10 cellular contexts compared by ENCODE assay signal in the genomic region with DNA sequence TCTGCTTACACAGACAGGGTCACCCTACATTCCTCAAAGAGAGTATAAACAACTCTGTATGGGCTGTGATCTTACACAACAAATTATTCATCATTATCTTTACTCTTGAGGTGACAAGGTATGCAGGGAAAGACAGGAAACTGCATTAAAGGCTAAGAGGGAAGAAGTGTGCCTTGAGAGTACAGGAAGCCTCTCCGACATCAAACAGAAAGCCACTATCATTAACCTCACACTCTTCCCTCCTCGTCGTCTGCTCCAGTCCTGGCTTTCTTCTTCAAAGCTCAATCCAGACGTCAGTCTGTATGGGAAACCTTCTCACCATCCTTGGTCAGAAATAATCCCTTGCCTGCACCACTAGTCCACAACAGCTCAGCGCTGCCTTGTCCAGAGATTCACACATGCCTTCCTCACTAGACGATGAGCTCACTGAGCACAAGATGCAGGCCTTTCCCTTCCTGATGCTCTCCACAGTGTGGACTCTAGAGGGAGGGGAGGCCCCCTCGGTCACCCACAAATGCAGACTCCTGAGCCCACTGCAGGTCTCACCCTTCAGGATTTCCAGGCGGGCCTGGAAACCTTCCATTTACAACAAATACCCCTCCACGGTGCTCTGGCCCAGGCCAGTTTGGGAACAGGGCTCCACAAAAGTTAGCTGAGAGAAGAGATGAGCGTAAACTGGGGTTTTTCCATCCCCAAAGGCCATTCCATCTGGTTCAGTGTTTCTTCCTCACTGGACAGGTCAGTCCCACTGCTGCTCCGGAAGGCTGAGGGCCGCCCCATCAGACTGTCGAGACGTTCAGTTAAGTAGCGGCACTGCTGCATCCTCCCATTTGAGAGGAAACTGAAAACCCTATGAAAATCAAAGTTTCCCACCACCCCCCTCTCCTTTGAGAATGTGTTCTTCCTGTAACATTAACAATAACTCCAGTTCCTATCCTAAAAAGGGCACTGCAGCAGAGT. TPM values are rescaled to one million over a fixed set of nuclear protein-coding genes. Genes with fewer than 3 reads are reported as not detected.
A peak's percentile ranks its signal among the peaks of the same experiment; 100 is the strongest.
DNase-seq lines count a peak whose midpoint lies in the region; ATAC-seq, FAIRE-seq and TF ChIP-seq lines count a peak whose summit lies in the region.
"Had no signal": no experiment of that assay in that cellular context is flagged by ENCODE, and none has a peak within 500 bp of the region (broad histone marks: within the 10 kb centered on the region; RNA-seq: fewer than 3 reads in every experiment).

No MANE protein-coding gene starts in this region.

- H2AK5ac ChIP-seq in H1 (ENCODE audit: low read depth, low read length) = no peak overlapping the region; the same call in 1 of the 2 replicates

- H3K27ac Mint-ChIP-seq in CD8-positive, alpha-beta T cell = peak overlapping the region; percentile 92
- H3K27ac Mint-ChIP-seq in WTC11 = peak overlapping the region; percentile 84

- no peak overlapping the region for H2AFZ ChIP-seq in H1 (ENCODE audit: low read length)
- H2AFZ ChIP-seq in osteoblast (ENCODE audit: low read length) = no peak overlapping the region
- H2AFZ ChIP-seq in Karpas-422 (ENCODE audit: low read length) = no peak overlapping the region

- FAIRE-seq in H1 (lab: Jason Lieb, UNC) = no peak

- DNase-seq in CD8-positive, alpha-beta T cell = peak in 1 of 7 experiments; percentile 32
- DNase-seq in WTC11 (ENCODE audit: low spot score) (no peak), H1 (ENCODE audit: low read depth in 1 of 2, low spot score in 2 of 2) (no peak), osteoblast (ENCODE audit: insufficient read length, low spot score, missing footprints) (peak; percentile 41), BE2C (no peak), Karpas-422 (no peak), NCI-H2107 treated with DMSO at 0.1 percent for 48 hours (lab: John Stamatoyannopoulos, UW; ENCODE audit: unreplicated experiment) (no peak)
- DNase-seq: NCI-H187 had no signal

- H3K4me1 Mint-ChIP-seq in CD8-positive, alpha-beta T cell (ENCODE audit: low read depth) = peaks cover 49% of the 10 kb centered on the region
- H3K4me1 Mint-ChIP-seq in WTC11 = peaks cover 20% of the 10 kb centered on the region

- no peak overlapping the region for H3K18ac ChIP-seq in H1 (ENCODE audit: extremely low read depth, low read length)

- H3K56ac ChIP-seq in H1 (replicated peaks; ENCODE audit: insufficient read length, low read depth, low read length) = no peak overlapping the region

- intact Hi-C loops in CD8-positive, alpha-beta T cell (cut with DNase I, micrococcal nuclease) = no loop called here

- no peaks in the 10 kb centered on the region for H3K9me3 Mint-ChIP-seq in CD8-positive, alpha-beta T cell
- no peaks in the 10 kb centered on the region for H3K9me3 Mint-ChIP-seq in WTC11

- no peak overlapping the region for H2BK120ac ChIP-seq in H1 (replicated peaks; ENCODE audit: low read depth, low read length)

- H3K4ac ChIP-seq in H1 (replicated peaks; ENCODE audit: insufficient read length, low read depth, low read length) = no peak overlapping the region

- H2BK20ac ChIP-seq in H1 (ENCODE audit: low read length) = no peak overlapping the region

- no peak for TF ChIP-seq EP300 in H1 (IDR thresholded peaks at IDR 0.05; ENCODE audit: borderline replicate concordance in 1 of 2, low read depth in 2 of 2, low read length in 2 of 2)

- H3K4me1 ChIP-seq in CD8-positive, alpha-beta T cell (ENCODE audit: insufficient read depth, low read length) = peaks cover 43% of the 10 kb centered on the region
- H3K4me1 ChIP-seq in H1 (replicated peaks in 1 of 4; ENCODE audit: control insufficient read depth in 3 of 4, insufficient read depth in 4 of 4, low read length in 3 of 4) = no peaks in the 10 kb centered on the region; a peak in 1 of 7 replicates
- no peaks in the 10 kb centered on the region for H3K4me1 ChIP-seq in osteoblast (ENCODE audit: insufficient read depth, low read length)
- H3K4me1 ChIP-seq in BE2C = no peaks in the 10 kb centered on the region
- no peaks in the 10 kb centered on the region for H3K4me1 ChIP-seq in Karpas-422 (ENCODE audit: low read length)

- peaks cover 5% of the 10 kb centered on the region; the same call in 1 of the 2 replicates for H3K79me1 ChIP-seq in H1 (ENCODE audit: low read depth, low read length)

- H3K79me2 ChIP-seq in H1 (ENCODE audit: control insufficient read depth in 1 of 2, insufficient read depth in 2 of 2, low read length in 2 of 2) (peaks cover 3 to 32% of the 10 kb centered on the region in 2 experiments; a peak in 3 of 4 replicates), osteoblast (ENCODE audit: insufficient read depth, low read length) (no peaks in the 10 kb centered on the region), Karpas-422 (ENCODE audit: low read length) (no peaks in the 10 kb centered on the region)

- H3K4me2 ChIP-seq in H1 (ENCODE audit: insufficient read depth in 1 of 2, low read depth in 2 of 2, low read length in 2 of 2) (no peak overlapping the region), osteoblast (ENCODE audit: insufficient read depth, low read length) (no peak overlapping the region), Karpas-422 (ENCODE audit: low read depth, low read length, poor library complexity, severe bottlenecking) (no peak overlapping the region)

- H4K5ac ChIP-seq in H1 (ENCODE audit: insufficient read length, low read depth, low read length) = no peak overlapping the region

- CTCF ChIA-PET in CD8-positive, alpha-beta T cell (lab: Charles Lee) = no interaction called here
- CTCF ChIA-PET in WTC11 (lab: Charles Lee) = interaction anchor here (1.1 kb wide), 1 partner anchor 39 kb away, joined by 3 read pairs; no protein-coding TSS in a partner anchor
- CTCF ChIA-PET in H1 (lab: Charles Lee; ENCODE audit: partially characterized antibody) = no interaction called here

- H3K27ac ChIP-seq in CD8-positive, alpha-beta T cell (ENCODE audit: low read depth, low read length) = no peak overlapping the region
- peak overlapping the region; percentile 52 for H3K27ac ChIP-seq in H1 (ENCODE audit: low read depth, low read length)
- no peak overlapping the region for H3K27ac ChIP-seq in osteoblast (ENCODE audit: low read depth, low read length)
- H3K27ac ChIP-seq in Karpas-422 (ENCODE audit: low read length) = no peak overlapping the region

- no peak overlapping the region for H4K91ac ChIP-seq in H1 (replicated peaks; ENCODE audit: insufficient read length, low read length)

- no peak for TF ChIP-seq CTCF in CD8-positive, alpha-beta T cell (IDR thresholded peaks at IDR 0.05)
- TF ChIP-seq CTCF in WTC11 (IDR thresholded peaks at IDR 0.05) = no peak
- no peak for TF ChIP-seq CTCF in H1 (IDR thresholded peaks at IDR 0.05; ENCODE audit: control extremely low read depth in 1 of 3, insufficient read depth in 1 of 3, low read depth in 1 of 3, low read length in 3 of 3)
- no peak for TF ChIP-seq CTCF in osteoblast (IDR thresholded peaks at IDR 0.05; ENCODE audit: extremely low read depth, low read depth, low read length)
- TF ChIP-seq CTCF in BE2C (IDR thresholded peaks at IDR 0.05; ENCODE audit: low read depth, low read length) = no peak

- H3K4me3 Mint-ChIP-seq in CD8-positive, alpha-beta T cell = peak overlapping the region; percentile 74
- no peak overlapping the region for H3K4me3 Mint-ChIP-seq in WTC11

- no peaks in the 10 kb centered on the region for H3K36me3 ChIP-seq in CD8-positive, alpha-beta T cell (ENCODE audit: insufficient read depth, low read length)
- H3K36me3 ChIP-seq in H1 (ENCODE audit: control insufficient read depth in 2 of 4, insufficient read depth in 4 of 4, low read length in 3 of 4) (peaks cover 0 to 8% (median 0%) of the 10 kb centered on the region in 4 experiments; a peak in 2 of 8 replicates), osteoblast (ENCODE audit: insufficient read depth, low read length) (no peaks in the 10 kb centered on the region), BE2C (no peaks in the 10 kb centered on the region), Karpas-422 (ENCODE audit: insufficient read depth, low read length) (no peaks in the 10 kb centered on the region)

- no peak for TF ChIP-seq RAD21 in H1 (IDR thresholded peaks at IDR 0.05 in 1 of 2, conservative IDR thresholded peaks at IDR 0.05 in 1 of 2; ENCODE audit: low read depth in 2 of 2, low read length in 2 of 2)

- H3K27me3 ChIP-seq in CD8-positive, alpha-beta T cell (ENCODE audit: insufficient read depth, low read length) = no peaks in the 10 kb centered on the region
- H3K27me3 ChIP-seq in H1 (replicated peaks in 1 of 4; ENCODE audit: control insufficient read depth in 3 of 4, extremely low read depth in 1 of 4, insufficient read depth in 3 of 4, low read length in 3 of 4) = no peaks in the 10 kb centered on the region
- no peaks in the 10 kb centered on the region for H3K27me3 ChIP-seq in osteoblast (ENCODE audit: insufficient read depth, low read length)
- no peaks in the 10 kb centered on the region for H3K27me3 ChIP-seq in BE2C
- H3K27me3 ChIP-seq in Karpas-422 (ENCODE audit: low read length) = no peaks in the 10 kb centered on the region

- H3K9me2 ChIP-seq in Karpas-422 (replicated peaks; ENCODE audit: insufficient read depth, low read length) = no peaks in the 10 kb centered on the region

- H2BK12ac ChIP-seq in H1 (ENCODE audit: low read depth, low read length) = no peak overlapping the region

- TF ChIP-seq POLR2A in H1 (IDR thresholded peaks at IDR 0.05; ENCODE audit: control extremely low read depth in 1 of 2, low read depth in 2 of 2, low read length in 2 of 2) = no peak

- peaks cover 33% of the 10 kb centered on the region for H3K36me3 Mint-ChIP-seq in CD8-positive, alpha-beta T cell
- peaks cover 18% of the 10 kb centered on the region for H3K36me3 Mint-ChIP-seq in WTC11

- no peaks in the 10 kb centered on the region for H3K27me3 Mint-ChIP-seq in CD8-positive, alpha-beta T cell (ENCODE audit: low read depth)
- H3K27me3 Mint-ChIP-seq in WTC11 (ENCODE audit: low read depth) = no peaks in the 10 kb centered on the region

- H4K8ac ChIP-seq in H1 (ENCODE audit: extremely low read depth, insufficient read depth, low read length) = no peak overlapping the region

- POLR2A ChIA-PET in CD8-positive, alpha-beta T cell (lab: Charles Lee) = interaction anchor here (1.0 to 2.1 kb wide), 4 partner anchors 10 to 22 kb away, joined by 4 to 9 read pairs (median 4); no protein-coding TSS in a partner anchor
- POLR2A ChIA-PET in WTC11 (lab: Charles Lee) = no interaction called here
- POLR2A ChIA-PET in H1 (lab: Charles Lee; ENCODE audit: partially characterized antibody) = no interaction called here

- H4K20me1 ChIP-seq in H1 (replicated peaks in 1 of 2; ENCODE audit: control insufficient read depth in 1 of 2, insufficient read depth in 2 of 2, low read length in 2 of 2) = no peaks in the 10 kb centered on the region
- peaks cover 3% of the 10 kb centered on the region for H4K20me1 ChIP-seq in osteoblast (ENCODE audit: insufficient read depth, low read length)
- H4K20me1 ChIP-seq in Karpas-422 (ENCODE audit: insufficient read depth, low read depth, low read length) = no peaks in the 10 kb centered on the region

- ATAC-seq in CD8-positive, alpha-beta T cell = peak; percentile 72
- ATAC-seq in WTC11 (no peak), GM19455 (IDR thresholded peaks at IDR 0.05; ENCODE audit: unreplicated experiment) (no peak)
- ATAC-seq: HCT116 had no signal

- no peak overlapping the region for H3K23ac ChIP-seq in H1 (ENCODE audit: insufficient read length)

- H3K4me3 ChIP-seq in CD8-positive, alpha-beta T cell (ENCODE audit: low read depth, low read length) = peak overlapping the region; percentile 2
- H3K4me3 ChIP-seq in H1 (ENCODE audit: extremely low read depth in 1 of 4, insufficient read depth in 2 of 4, low read depth in 3 of 4, low read length in 4 of 4) = no peak overlapping the region
- no peak overlapping the region for H3K4me3 ChIP-seq in osteoblast (ENCODE audit: insufficient read depth, low read length)
- H3K4me3 ChIP-seq in BE2C (ENCODE audit: low read depth, low read length) = no peak overlapping the region
- no peak overlapping the region for H3K4me3 ChIP-seq in Karpas-422 (ENCODE audit: low read length)

- WGBS in H1 (ENCODE audit: extremely low coverage in 1 of 2, insufficient coverage in 1 of 2, insufficient read length in 1 of 2, insufficient replicate concordance in 2 of 2, low coverage in 1 of 2, low lambda C conversion rate in 2 of 2, missing lambda C conversion rate in 1 of 2), 2 experiments = 90% methylated on average over 15 of the region's 15 CpGs; no CpG with 5 or more reads in 1 of the 2 experiments

- H3K9me3 ChIP-seq in CD8-positive, alpha-beta T cell (ENCODE audit: low read length) = no peaks in the 10 kb centered on the region
- no peaks in the 10 kb centered on the region; a peak in 1 of 4 replicates for H3K9me3 ChIP-seq in H1 (ENCODE audit: insufficient read depth in 2 of 2, low read depth in 1 of 2, low read length in 1 of 2)
- no peaks in the 10 kb centered on the region for H3K9me3 ChIP-seq in osteoblast (ENCODE audit: low read depth, low read length)
- H3K9me3 ChIP-seq in BE2C = no peaks in the 10 kb centered on the region
- H3K9me3 ChIP-seq in Karpas-422 (ENCODE audit: low read length) = no peaks in the 10 kb centered on the region

- H3K9ac ChIP-seq in H1 (replicated peaks in 1 of 4; ENCODE audit: extremely low read depth in 1 of 4, low read depth in 3 of 4, low read length in 3 of 4) (no peak overlapping the region), Karpas-422 (ENCODE audit: low read length) (no peak overlapping the region)

- no peak overlapping the region for H2BK5ac ChIP-seq in H1 (ENCODE audit: low read depth, low read length)

- H3K14ac ChIP-seq in H1 (ENCODE audit: insufficient read length) = no peak overlapping the region

- no peaks in the 10 kb centered on the region for H3K23me2 ChIP-seq in H1 (ENCODE audit: low read depth, low read length)

- no peak overlapping the region for H2BK15ac ChIP-seq in H1 (ENCODE audit: low read length)

RNA-seq across cellular contexts. Expression of a gene that starts 55.9 kb away (rescaled TPM):
- 10 to 100 TPM; 62.1 to 70.8 TPM for total RNA-seq in CD8-positive, alpha-beta T cell
- total RNA-seq in WTC11 (2021) = 39.2 to 44.7 TPM (median 42.6 TPM) in 3 replicates
- 60.9 and 63.4 TPM in 2 replicates for total RNA-seq in H1 (2021; fragmentation: NEBNext Ultra II Directional; extraction: Animal tissue kit (Norgen Biotek cat#: 25700))
- polyA plus RNA-seq in H1 (2011; rRNA removed) = 43.8 and 44.5 TPM in 2 replicates
- polyA plus RNA-seq in H1 (2011; cell fraction: cytosol; rRNA removed) = 51.9 TPM
- polyA plus RNA-seq in H1 (2011; cell fraction: nucleus; rRNA removed) = 81.3 TPM
- 50.4 to 58.6 TPM (median 54.2 TPM) in 4 replicates for polyA plus RNA-seq in H1 (2012, experiment 1 of 2)
- 20.3 TPM for polyA plus RNA-seq in H1 (2012, experiment 2 of 2)
- 73.3 TPM for polyA plus RNA-seq in H1 (2013, experiment 1 of 2)
- polyA plus RNA-seq in H1 (2013, experiment 2 of 2) = 86.5 TPM
- 100 and 131 TPM in 2 replicates for polyA minus RNA-seq in H1 (2011; rRNA and poly(A)+ RNA removed)
- 47.3 TPM for polyA minus RNA-seq in H1 (2011; cell fraction: cytosol; rRNA and poly(A)+ RNA removed)
- 112 TPM for polyA minus RNA-seq in H1 (2011; cell fraction: nucleus; rRNA and poly(A)+ RNA removed)
- 22.8 and 31.5 TPM in 2 replicates for total RNA-seq in osteoblast
- polyA plus RNA-seq in BE2C (2012; ENCODE audit: insufficient read depth, insufficient read length, low read depth) = 42.1 TPM
- 3.7 and 8.4 TPM in 2 replicates for total RNA-seq in Karpas-422 (2014; rRNA removed; shearing (Covaris generic); ENCODE audit: low replicate concordance)
